ENCODE assay signal across 21 cellular contexts in genomic region chr18:35573531-35573930, GRCh38. TPM values are rescaled to one million over a fixed set of nuclear protein-coding genes. Genes with fewer than 3 reads are reported as not detected.
DNase-seq lines count a peak whose midpoint lies in the region; ATAC-seq, FAIRE-seq and TF ChIP-seq lines count a peak whose summit lies in the region.
"Had no signal": no experiment of that assay in that cellular context is flagged by ENCODE, and none has a peak within 500 bp of the region (broad histone marks: within the 10 kb centered on the region; RNA-seq: fewer than 3 reads in every experiment).

No MANE protein-coding gene starts in this region.

- POLR2A ChIA-PET in T-cell (lab: Charles Lee), result interaction anchor here in 1 of 2 donors (0.6 kb wide), 1 partner anchor 70 kb away, joined by 3 read pairs; no protein-coding TSS in a partner anchor

- 71 to 95% (median 76%) methylated on average over 2 of the region's 2 CpGs for WGBS in small intestine, 3 donors

- DNase-seq in activated naive CD4-positive, alpha-beta T cell treated with anti-CD3 and anti-CD28 coated beads for 36 hours, result peak; percentile 8
- no peak for DNase-seq in activated naive CD4-positive, alpha-beta T cell (lab: John Stamatoyannopoulos, UW)
- DNase-seq in T-cell, result no peak
- DNase-seq in small intestine, result peak; percentile 27
- DNase-seq in ecto neural progenitor cell (ENCODE audit: low spot score), result no peak
- DNase-seq in stimulated activated CD4-positive, alpha-beta T cell treated with anti-CD3 and anti-CD28 coated beads, Interleukin-2, amount 100 ng/mL, for 48 hours, result no peak
- DNase-seq in right atrium auricular region (ENCODE audit: low spot score), result no peak
- DNase-seq: activated CD4-positive, alpha-beta T cell treated with anti-CD3 and anti-CD28 coated beads, Interleukin-2, amount 10 ng/mL, durations not matched to agents 24 days and 14 days; activated T-cell treated with anti-CD3 and anti-CD28 coated beads, Interleukin-2, amount 50 U/mL, for 24 hours; DMS79 treated with DMSO at 0.1 percent for 48 hours; dorsolateral prefrontal cortex; head of caudate nucleus; mammary epithelial cell; MM.1S; NCI-H2029; NCI-H526; PC-9; stimulated activated naive CD4-positive, alpha-beta T cell treated with Interleukin-2 at 50 U/mL for 16 hours had no signal

- H3K4me1 Mint-ChIP-seq in activated naive CD4-positive, alpha-beta T cell treated with anti-CD3 and anti-CD28 coated beads for 36 hours (ENCODE audit: low read depth), result peaks cover 28% of the 10 kb centered on the region
- peaks cover 8 to 13% (median 8%) of the 10 kb centered on the region in 3 donors for H3K4me1 Mint-ChIP-seq in T-cell

- intact Hi-C loops in activated naive CD4-positive, alpha-beta T cell treated with anti-CD3 and anti-CD28 coated beads for 36 hours (cut with micrococcal nuclease), result no loop called here

- no peak overlapping the region for H3K27ac ChIP-seq in small intestine (ENCODE audit: low read depth in 1 of 2, low read length in 1 of 2)
- H3K27ac ChIP-seq in right atrium auricular region, result peak overlapping the region in 1 of 2 donors; percentile 44
- H3K27ac ChIP-seq: C4-2B, dorsolateral prefrontal cortex, PC-9, SJSA1 had no signal

- ATAC-seq in HG02678 (IDR thresholded peaks at IDR 0.05; ENCODE audit: unreplicated experiment) (peak; percentile 41), T-cell (replicated peaks in 1 of 4) (peak in 3 of 4 experiments; percentile 27 to 59 (median 38))

- H3K36me3 ChIP-seq in small intestine (ENCODE audit: control insufficient read depth in 2 of 2, insufficient read depth in 2 of 2, low read length in 2 of 2) (no peaks in the 10 kb centered on the region), right atrium auricular region (no peaks in the 10 kb centered on the region)
- H3K36me3 ChIP-seq: SJSA1 had no signal

- peaks cover 9% of the 10 kb centered on the region for H3K36me3 Mint-ChIP-seq in activated naive CD4-positive, alpha-beta T cell treated with anti-CD3 and anti-CD28 coated beads for 36 hours (ENCODE audit: low read depth)
- no peaks in the 10 kb centered on the region for H3K36me3 Mint-ChIP-seq in T-cell

- peaks cover 7% of the 10 kb centered on the region for H3K27me3 Mint-ChIP-seq in activated naive CD4-positive, alpha-beta T cell treated with anti-CD3 and anti-CD28 coated beads for 36 hours (ENCODE audit: low read depth)
- H3K27me3 Mint-ChIP-seq in T-cell, result peaks cover 3 to 13% of the 10 kb centered on the region in 2 donors
- H3K27me3 Mint-ChIP-seq: activated CD4-positive, alpha-beta T cell treated with anti-CD3 and anti-CD28 coated beads, Interleukin-2, amount 10 ng/mL, durations not matched to agents 24 days and 14 days had no signal

- no peaks in the 10 kb centered on the region for H3K27me3 ChIP-seq in small intestine (ENCODE audit: control insufficient read depth in 2 of 2, insufficient read depth in 2 of 2, low read length in 2 of 2)
- no peaks in the 10 kb centered on the region for H3K27me3 ChIP-seq in right atrium auricular region
- H3K27me3 ChIP-seq: dorsolateral prefrontal cortex, SJSA1 had no signal

- H3K4me3 ChIP-seq in small intestine (ENCODE audit: low read depth in 1 of 2, low read length in 2 of 2) (no peak overlapping the region), right atrium auricular region (no peak overlapping the region)
- H3K4me3 ChIP-seq: dorsolateral prefrontal cortex, PC-9, SJSA1 had no signal

- H3K9me3 ChIP-seq in small intestine (ENCODE audit: control insufficient read depth, low read depth) (no peaks in the 10 kb centered on the region), right atrium auricular region (no peaks in the 10 kb centered on the region)
- H3K9me3 ChIP-seq: SJSA1 had no signal

- no peak overlapping the region for H3K27ac Mint-ChIP-seq in activated naive CD4-positive, alpha-beta T cell treated with anti-CD3 and anti-CD28 coated beads for 36 hours
- peak overlapping the region in 1 of 2 donors; percentile 40 for H3K27ac Mint-ChIP-seq in T-cell
- H3K27ac Mint-ChIP-seq: activated CD4-positive, alpha-beta T cell treated with anti-CD3 and anti-CD28 coated beads, Interleukin-2, amount 10 ng/mL, durations not matched to agents 24 days and 14 days; activated T-cell treated with anti-CD3 and anti-CD28 coated beads, Interleukin-2, amount 50 U/mL, for 24 hours had no signal

- no peak for FAIRE-seq in small intestine (lab: Jason Lieb, UNC)

- H3K4me3 Mint-ChIP-seq in activated naive CD4-positive, alpha-beta T cell treated with anti-CD3 and anti-CD28 coated beads for 36 hours, result no peak overlapping the region
- no peak overlapping the region for H3K4me3 Mint-ChIP-seq in T-cell
- H3K4me3 Mint-ChIP-seq: activated CD4-positive, alpha-beta T cell treated with anti-CD3 and anti-CD28 coated beads, Interleukin-2, amount 10 ng/mL, durations not matched to agents 24 days and 14 days; activated T-cell treated with anti-CD3 and anti-CD28 coated beads, Interleukin-2, amount 50 U/mL, for 24 hours had no signal

- peaks cover 6% of the 10 kb centered on the region for H3K9me3 Mint-ChIP-seq in activated naive CD4-positive, alpha-beta T cell treated with anti-CD3 and anti-CD28 coated beads for 36 hours
- no peaks in the 10 kb centered on the region for H3K9me3 Mint-ChIP-seq in T-cell

- CTCF ChIA-PET in activated naive CD4-positive, alpha-beta T cell treated with anti-CD3 and anti-CD28 coated beads for 36 hours (lab: Charles Lee), result no interaction called here
- CTCF ChIA-PET in T-cell (lab: Charles Lee), result no interaction called here

- no peak for TF ChIP-seq CTCF in right atrium auricular region (IDR thresholded peaks at IDR 0.05)

- H3K4me1 ChIP-seq in small intestine (ENCODE audit: control insufficient read depth in 2 of 2, insufficient read depth in 1 of 2, low read depth in 1 of 2, low read length in 1 of 2) (peaks cover 0 to under 1% of the 10 kb centered on the region in 2 donors), right atrium auricular region (no peaks in the 10 kb centered on the region)

RNA-seq across cellular contexts. Expression of gene GALNT1, which starts 8.0 kb away (rescaled TPM):
- 10 to 100 TPM; 46.7 to 48.7 TPM for total RNA-seq in activated naive CD4-positive, alpha-beta T cell treated with anti-CD3 and anti-CD28 coated beads for 36 hours
- total RNA-seq in T-cell (10 to 100 TPM; 28.2 to 34.2 (median 30.0) TPM), right atrium auricular region (10 to 100 TPM; 29.6 to 35.2 TPM)
- polyA plus RNA-seq in small intestine, result 10 to 100 TPM; 18.4 to 48.1 (median 24.6) TPM

Comparison
In these comparisons a context has a peak if more than half of its experiments do, and no peak if none do; other contexts are left out.
1. DNase-seq: peak in activated naive CD4-positive, alpha-beta T cell treated with anti-CD3 and anti-CD28 coated beads for 36 hours (single experiment) and small intestine (single experiment); none in activated naive CD4-positive, alpha-beta T cell (0 of 4), T-cell (0 of 34), ecto neural progenitor cell (single experiment), stimulated activated CD4-positive, alpha-beta T cell treated with anti-CD3 and anti-CD28 coated beads, Interleukin-2, amount 100 ng/mL, for 48 hours (0 of 2) and right atrium auricular region (single experiment).